9 cellular contexts compared by ENCODE assay signal in the genomic region with DNA sequence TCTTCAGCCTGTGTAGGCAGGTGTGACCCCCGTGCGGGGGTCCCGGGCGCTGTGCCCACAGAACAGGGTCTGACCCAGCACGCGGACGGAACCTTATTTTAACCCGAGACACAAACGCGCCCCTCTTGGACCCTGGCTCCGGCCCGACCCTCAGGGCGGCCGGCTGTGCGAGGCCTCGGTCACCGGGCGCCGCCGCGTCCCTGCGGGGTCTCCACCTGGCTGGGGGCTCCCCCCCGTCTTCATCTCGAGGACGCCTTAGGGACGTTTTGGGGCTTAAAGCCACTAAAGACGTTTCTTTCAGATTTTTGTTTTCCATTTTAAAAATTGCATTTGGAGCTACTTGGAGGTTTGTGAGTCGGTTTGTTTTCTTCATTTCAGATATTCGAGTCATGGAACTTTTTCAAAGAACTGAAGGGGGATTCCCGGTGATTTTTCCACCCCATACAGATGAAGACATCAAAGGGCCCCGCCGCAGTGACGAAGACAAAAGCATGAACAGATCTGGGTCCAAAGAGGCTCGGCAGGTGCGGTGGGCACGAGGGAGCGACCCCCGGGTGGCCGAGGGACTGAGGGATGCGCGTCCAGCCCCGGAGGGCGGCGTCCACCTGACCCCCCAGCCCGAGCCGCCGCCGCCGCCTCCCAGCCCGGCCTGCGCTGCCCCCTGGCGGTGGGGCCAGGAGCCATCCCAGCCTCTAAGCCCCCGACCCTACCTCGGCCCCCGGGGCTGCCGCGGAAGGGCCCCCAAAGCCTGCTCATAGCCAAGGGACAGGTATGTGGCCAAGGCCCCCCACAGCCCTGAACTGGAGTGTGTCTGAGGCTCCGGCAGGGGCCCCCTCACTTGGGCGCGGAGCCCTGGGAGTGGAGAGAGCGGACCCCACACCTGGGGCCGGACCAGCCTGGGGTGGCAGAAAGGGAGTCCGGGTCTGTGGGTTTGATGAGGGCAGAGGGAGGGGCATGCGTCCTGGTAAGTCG. TPM values are rescaled to one million over a fixed set of nuclear protein-coding genes. Genes with fewer than 3 reads are reported as not detected.
DNase-seq lines count a peak whose midpoint lies in the region; ATAC-seq and TF ChIP-seq lines count a peak whose summit lies in the region.
"Had no signal": no experiment of that assay in that cellular context is flagged by ENCODE, and none has a peak within 500 bp of the region (broad histone marks: within the 10 kb centered on the region; RNA-seq: fewer than 3 reads in every experiment).

No MANE protein-coding gene starts in this region.

- TF ChIP-seq CTCF in cardiac fibroblast (IDR thresholded peaks at IDR 0.05; ENCODE audit: low read depth, low read length) (peak; percentile 53), nephron (IDR thresholded peaks at IDR 0.05; ENCODE audit: unreplicated experiment in 3 of 3) (peak; percentile 65 to 77 (median 77)), testis (IDR thresholded peaks at IDR 0.05) (peak; percentile 82 to 93 (median 90))

- H3K4me1 Mint-ChIP-seq in nephron = peaks cover 5% of the 10 kb centered on the region

- DNase-seq in NCI-H82 (lab: John Stamatoyannopoulos, UW) (peak; percentile 52), NCI-H82 treated with DMSO at 0.1 percent for 48 hours (lab: John Stamatoyannopoulos, UW; ENCODE audit: unreplicated experiment) (no peak), cardiac fibroblast (ENCODE audit: low read depth in 2 of 2) (peak in 1 of 2 donors; percentile 32), testis (peak; percentile 31), retina (no peak), COLO829 (ENCODE audit: low spot score) (no peak)

- no peak for TF ChIP-seq POLR2A in testis (IDR thresholded peaks at IDR 0.05)

- peaks cover 17% of the 10 kb centered on the region for H3K27me3 Mint-ChIP-seq in nephron (ENCODE audit: low read depth)

- WGBS in testis, 2 donors = 38 to 43% methylated on average over 42 to 65 of the region's 65 CpGs

- peak; percentile 73 to 74 for ATAC-seq in activated CD4-positive, CD25-positive, alpha-beta regulatory T cell treated with anti-CD3 and anti-CD28 coated beads, Interleukin-2, amount 50 U/mL, for 24 hours

- intact Hi-C loops in testis (cut with DNase I; ENCODE audit: low total_unique reads) = no loop called here

- H3K27ac Mint-ChIP-seq in nephron = no peak overlapping the region

- no peak overlapping the region for H3K4me3 Mint-ChIP-seq in nephron

- no peaks in the 10 kb centered on the region for H3K36me3 Mint-ChIP-seq in nephron (ENCODE audit: low read depth)

- no peaks in the 10 kb centered on the region for H3K9me3 ChIP-seq in testis

- no peaks in the 10 kb centered on the region for H3K4me1 ChIP-seq in testis

- no peaks in the 10 kb centered on the region for H3K9me3 Mint-ChIP-seq in nephron

- no peaks in the 10 kb centered on the region for H3K36me3 ChIP-seq in testis (ENCODE audit: low read depth, missing control alignments)

- H3K27ac ChIP-seq in testis = no peak overlapping the region

- H3K4me3 ChIP-seq in cardiac fibroblast (replicated peaks in 1 of 2; ENCODE audit: low read depth in 2 of 2, low read length in 2 of 2) (no peak overlapping the region), testis (peak overlapping the region in 1 of 2 donors; percentile 7)

- H3K27me3 ChIP-seq in testis = no peaks in the 10 kb centered on the region

RNA-seq across cellular contexts. Expression of a gene that starts 3.8 kb away (rescaled TPM):
- total RNA-seq in testis = 1 to 10 TPM in 1 of 2 donors, under 1 TPM in 1; 0.55 to 2.3 TPM
- polyA plus RNA-seq in testis (ENCODE audit: insufficient read depth, low read depth, low replicate concordance) = 3.0 TPM

RNA-seq across cellular contexts. Expression of a gene that starts 12.3 kb away (rescaled TPM):
- 1 to 10 TPM in 1 of 2 donors, under 1 TPM in 1; 0.55 to 5.9 TPM for total RNA-seq in testis
- 9.3 TPM for polyA plus RNA-seq in testis (ENCODE audit: insufficient read depth, low read depth, low replicate concordance)

RNA-seq across cellular contexts. Expression of a gene that starts 37.8 kb away (rescaled TPM):
- total RNA-seq in testis = 10 to 100 TPM; 21.9 to 37.8 TPM
- 31.2 TPM for polyA plus RNA-seq in testis (ENCODE audit: insufficient read depth, low read depth, low replicate concordance)

RNA-seq across cellular contexts. Expression of a gene that starts 47.7 kb away (rescaled TPM):
- 100 to 1,000 TPM; 137 to 179 TPM for total RNA-seq in testis
- polyA plus RNA-seq in testis (ENCODE audit: insufficient read depth, low read depth, low replicate concordance) = 178 TPM

RNA-seq across cellular contexts. Expression of a gene that starts 50.3 kb away (rescaled TPM):
- 10 to 100 TPM in 1 of 2 donors, 1 to 10 TPM in 1; 3.8 to 28.1 TPM for total RNA-seq in testis
- polyA plus RNA-seq in testis (ENCODE audit: insufficient read depth, low read depth, low replicate concordance) = 0.32 TPM
- polyA plus RNA-seq: esophagus had no signal

Comparison
In these comparisons a context has a peak if more than half of its experiments do, and no peak if none do; other contexts are left out.
1. DNase-seq: peak in NCI-H82 (single experiment) and testis (single experiment); none in NCI-H82 treated with DMSO at 0.1 percent for 48 hours (single experiment), retina (single experiment) and COLO829 (single experiment).
2. Peak in every context shown above with its lines, with median percentiles within 50 percentile points of each other: CTCF ChIP-seq.